33 cellular contexts compared by ENCODE assay signal in genomic region chr15:31828594-31828993, GRCh38. TPM values are rescaled to one million over a fixed set of nuclear protein-coding genes. Genes with fewer than 3 reads are reported as not detected.
"Had no signal": no experiment of that assay in that cellular context is flagged by ENCODE, and none has a peak within 500 bp of the region (broad histone marks: within the 10 kb centered on the region; RNA-seq: fewer than 3 reads in every experiment).

No MANE protein-coding gene starts in this region.

- DNase-seq: activated B cell treated with CpG ODN at 0.5 μM for 24 hours; activated CD4-positive, alpha-beta T cell treated with anti-CD3 and anti-CD28 coated beads for 48 hours; activated CD4-positive, alpha-beta T cell treated with anti-CD3 and anti-CD28 coated beads, Interleukin-2, amount 50 U/mL, for 4 hours; activated CD4-positive, CD25-positive, alpha-beta regulatory T cell treated with anti-CD3 and anti-CD28 coated beads, Interleukin-2, amount 50 U/mL, for 72 hours; activated CD8-positive, alpha-beta T cell treated with anti-CD3 and anti-CD28 coated beads for 36 hours; activated effector memory CD4-positive, alpha-beta T cell treated with anti-CD3 and anti-CD28 coated beads, Interleukin-2, amount 50 U/mL, for 16 hours; activated naive CD4-positive, alpha-beta T cell; activated naive CD4-positive, alpha-beta T cell treated with anti-CD3 and anti-CD28 coated beads, Interleukin-2, amount 50 U/mL, for 16 hours; activated naive CD8-positive, alpha-beta T cell treated with anti-CD3 and anti-CD28 coated beads for 36 hours; activated T-cell treated with anti-CD3 and anti-CD28 coated beads, Interleukin-2, amount 50 U/mL, for 1 hour; activated T-cell treated with anti-CD3 and anti-CD28 coated beads, Interleukin-2, amount 50 U/mL, for 72 hours; amniotic stem cell; Karpas-422; KBM-7; NCI-H1436 treated with DMSO at 0.1 percent for 48 hours; NCI-H1694 treated with DMSO at 0.1 percent for 48 hours; NCI-H2029; NCI-H2171; NCI-H510A; NCI-H526; NCI-H748 treated with DMSO at 0.1 percent for 48 hours; NK-92 treated with Interleukin-12 subunit alpha and Interleukin-12 subunit beta, amount 100 ng/mL, for 24 hours; PC-3; Peyer's patch; RPMI8226; SHP77 treated with DMSO at 0.1 percent for 48 hours; T-cell; T-helper 17 cell had no signal

- H3K27me3 Mint-ChIP-seq: activated B cell treated with CpG ODN at 0.5 μM for 24 hours had no signal

- H3K4me1 ChIP-seq: ascending aorta, breast epithelium, Peyer's patch had no signal

- H3K4me3 Mint-ChIP-seq: activated B cell treated with CpG ODN at 0.5 μM for 24 hours; activated CD8-positive, alpha-beta T cell treated with anti-CD3 and anti-CD28 coated beads for 36 hours; activated naive CD8-positive, alpha-beta T cell treated with anti-CD3 and anti-CD28 coated beads for 36 hours; activated T-cell treated with anti-CD3 and anti-CD28 coated beads, Interleukin-2, amount 50 U/mL, for 72 hours; activated T-helper 17 cell treated with anti-CD3 and anti-CD28 coated beads, Interleukin-2, amount 50 U/mL, for 72 hours; T-cell; T-helper 17 cell had no signal

- H3K27me3 ChIP-seq: ascending aorta, breast epithelium, Peyer's patch had no signal

- H3K27ac ChIP-seq: ascending aorta, breast epithelium, Peyer's patch, VCaP had no signal

- ATAC-seq: activated CD8-positive, alpha-beta T cell treated with anti-CD3 and anti-CD28 coated beads for 36 hours; activated T-cell treated with anti-CD3 and anti-CD28 coated beads, Interleukin-2, amount 50 U/mL, for 72 hours; activated T-helper 17 cell treated with anti-CD3 and anti-CD28 coated beads, Interleukin-2, amount 50 U/mL, for 72 hours; PC-3; SK-N-SH treated with all-trans-retinoic acid at 6 μM for 48 hours; T-cell; T-helper 17 cell had no signal

- H3K4me1 Mint-ChIP-seq: activated B cell treated with CpG ODN at 0.5 μM for 24 hours; activated naive CD8-positive, alpha-beta T cell treated with anti-CD3 and anti-CD28 coated beads for 36 hours; activated T-helper 17 cell treated with anti-CD3 and anti-CD28 coated beads, Interleukin-2, amount 50 U/mL, for 72 hours; T-cell; T-helper 17 cell had no signal

- H3K27ac Mint-ChIP-seq: activated B cell treated with CpG ODN at 0.5 μM for 24 hours; activated CD8-positive, alpha-beta T cell treated with anti-CD3 and anti-CD28 coated beads for 36 hours; activated T-cell treated with anti-CD3 and anti-CD28 coated beads, Interleukin-2, amount 50 U/mL, for 72 hours; activated T-helper 17 cell treated with anti-CD3 and anti-CD28 coated beads, Interleukin-2, amount 50 U/mL, for 72 hours; T-cell; T-helper 17 cell had no signal

- H3K9me3 Mint-ChIP-seq: activated B cell treated with CpG ODN at 0.5 μM for 24 hours; activated CD8-positive, alpha-beta T cell treated with anti-CD3 and anti-CD28 coated beads for 36 hours; activated naive CD8-positive, alpha-beta T cell treated with anti-CD3 and anti-CD28 coated beads for 36 hours; activated T-helper 17 cell treated with anti-CD3 and anti-CD28 coated beads, Interleukin-2, amount 50 U/mL, for 72 hours had no signal

- H3K36me3 Mint-ChIP-seq: activated naive CD8-positive, alpha-beta T cell treated with anti-CD3 and anti-CD28 coated beads for 36 hours; T-cell had no signal

RNA-seq across cellular contexts. Expression of gene OTUD7A, which starts 41.9 kb away (rescaled TPM):
- total RNA-seq: PC-3 had no signal
